20 cellular contexts compared by ENCODE assay signal in the genomic region with DNA sequence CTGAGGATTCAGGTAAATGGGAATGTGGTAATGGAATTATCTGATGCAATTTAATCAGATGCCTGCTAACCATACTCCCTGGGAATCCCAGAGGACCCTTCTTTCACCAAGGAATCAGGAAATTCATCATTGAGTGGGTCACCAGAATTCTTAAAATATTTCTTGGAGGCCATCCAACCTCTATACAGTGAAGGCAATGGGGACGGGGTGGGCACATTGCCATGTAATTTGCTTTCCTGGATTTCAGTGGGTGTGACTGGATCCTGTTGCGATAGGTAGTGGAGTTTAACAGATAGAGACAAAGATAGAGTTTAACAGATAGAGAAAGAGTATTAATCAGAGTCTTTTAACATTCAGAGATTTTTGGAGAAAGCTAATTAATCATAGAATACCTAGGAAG.
DNase-seq lines count a peak whose midpoint lies in the region; ATAC-seq and TF ChIP-seq lines count a peak whose summit lies in the region.
"Had no signal": no experiment of that assay in that cellular context is flagged by ENCODE, and none has a peak within 500 bp of the region (broad histone marks: within the 10 kb centered on the region; RNA-seq: fewer than 3 reads in every experiment).

No MANE protein-coding gene starts in this region.

- DNase-seq in NCI-H1105 treated with DMSO at 0.1 percent for 48 hours (lab: John Stamatoyannopoulos, UW) (peak; percentile 3), NCI-H1105 (lab: John Stamatoyannopoulos, UW) (no peak), RWPE2 (ENCODE audit: low spot score) (no peak), chondrocyte (ENCODE audit: low spot score) (no peak), osteocyte (ENCODE audit: extremely low spot score, unreplicated experiment) (no peak), body of pancreas (no peak), NCI-H2029 (lab: John Stamatoyannopoulos, UW) (no peak)
- DNase-seq: ACHN, DMS153, DND-41, H7, NCI-H1092, NCI-H1436 treated with DMSO at 0.1 percent for 48 hours, NCI-H1930, NCI-H2227 treated with DMSO at 0.1 percent for 48 hours, NCI-H510A, NCI-H69 had no signal

- H3K9me3 Mint-ChIP-seq in chondrocyte (ENCODE audit: low read depth) = peaks cover 11% of the 10 kb centered on the region
- peaks cover 5% of the 10 kb centered on the region for H3K9me3 Mint-ChIP-seq in osteocyte (ENCODE audit: unreplicated experiment)

- H3K36me3 Mint-ChIP-seq in chondrocyte (ENCODE audit: low read depth) = peaks cover 2% of the 10 kb centered on the region
- H3K36me3 Mint-ChIP-seq in osteocyte (ENCODE audit: unreplicated experiment) = no peaks in the 10 kb centered on the region

- H3K9me3 ChIP-seq in RWPE2 (ENCODE audit: severe bottlenecking) = no peaks in the 10 kb centered on the region
- peaks cover 0 to 5% (median 0%) of the 10 kb centered on the region in 3 donors for H3K9me3 ChIP-seq in body of pancreas

- H3K27ac ChIP-seq in RWPE2 (ENCODE audit: poor library complexity, severe bottlenecking) = no peak overlapping the region
- H3K27ac ChIP-seq in body of pancreas = no peak overlapping the region
- H3K27ac ChIP-seq: 22Rv1, KMS-11 had no signal

- H3K27ac Mint-ChIP-seq in chondrocyte (ENCODE audit: unreplicated experiment) (peak overlapping the region; percentile 90), osteocyte (ENCODE audit: unreplicated experiment) (peak overlapping the region; percentile 53)

- intact Hi-C loops in body of pancreas (cut with DNase I) = no loop called here

- H3K27me3 Mint-ChIP-seq in chondrocyte (ENCODE audit: low read depth) (no peaks in the 10 kb centered on the region), osteocyte (ENCODE audit: unreplicated experiment) (no peaks in the 10 kb centered on the region)

- H3K4me1 Mint-ChIP-seq in chondrocyte (ENCODE audit: low read depth) (peaks cover 29% of the 10 kb centered on the region), osteocyte (ENCODE audit: unreplicated experiment) (peaks cover 18% of the 10 kb centered on the region)

- 36 to 65% methylated on average over 2 of the region's 2 CpGs for WGBS in body of pancreas, 2 donors

- H3K4me1 ChIP-seq in RWPE2 (ENCODE audit: insufficient read depth, poor library complexity, severe bottlenecking) (peaks cover 12% of the 10 kb centered on the region), body of pancreas (no peaks in the 10 kb centered on the region)

- H3K4me3 ChIP-seq in RWPE2 (ENCODE audit: severe bottlenecking) = no peak overlapping the region
- no peak overlapping the region for H3K4me3 ChIP-seq in body of pancreas

- H3K27me3 ChIP-seq in RWPE2 (ENCODE audit: insufficient read depth, poor library complexity, severe bottlenecking) (no peaks in the 10 kb centered on the region), body of pancreas (no peaks in the 10 kb centered on the region)

- no peaks in the 10 kb centered on the region for H3K36me3 ChIP-seq in RWPE2 (ENCODE audit: low read depth)
- no peaks in the 10 kb centered on the region for H3K36me3 ChIP-seq in body of pancreas (replicated peaks in 1 of 2; ENCODE audit: insufficient read depth in 1 of 2, low read depth in 2 of 2)

- TF ChIP-seq CTCF in RWPE2 (IDR thresholded peaks at IDR 0.05; ENCODE audit: poor library complexity, severe bottlenecking) (no peak), chondrocyte (IDR thresholded peaks at IDR 0.05) (no peak), osteocyte (IDR thresholded peaks at IDR 0.05) (no peak), body of pancreas (IDR thresholded peaks at IDR 0.05) (no peak)

- H3K4me3 Mint-ChIP-seq in chondrocyte (ENCODE audit: unreplicated experiment) = no peak overlapping the region
- no peak overlapping the region for H3K4me3 Mint-ChIP-seq in osteocyte (ENCODE audit: unreplicated experiment)

- peak; percentile 68; the same call in 2 of the 3 replicates for ATAC-seq in RWPE2 (ENCODE audit: low read depth)
- ATAC-seq in body of pancreas = no peak
- ATAC-seq in GM18873 (IDR thresholded peaks at IDR 0.05; ENCODE audit: low FRiP score, unreplicated experiment) = no peak

- TF ChIP-seq POLR2A in body of pancreas (IDR thresholded peaks at IDR 0.05) = no peak
